In the genomic region with DNA sequence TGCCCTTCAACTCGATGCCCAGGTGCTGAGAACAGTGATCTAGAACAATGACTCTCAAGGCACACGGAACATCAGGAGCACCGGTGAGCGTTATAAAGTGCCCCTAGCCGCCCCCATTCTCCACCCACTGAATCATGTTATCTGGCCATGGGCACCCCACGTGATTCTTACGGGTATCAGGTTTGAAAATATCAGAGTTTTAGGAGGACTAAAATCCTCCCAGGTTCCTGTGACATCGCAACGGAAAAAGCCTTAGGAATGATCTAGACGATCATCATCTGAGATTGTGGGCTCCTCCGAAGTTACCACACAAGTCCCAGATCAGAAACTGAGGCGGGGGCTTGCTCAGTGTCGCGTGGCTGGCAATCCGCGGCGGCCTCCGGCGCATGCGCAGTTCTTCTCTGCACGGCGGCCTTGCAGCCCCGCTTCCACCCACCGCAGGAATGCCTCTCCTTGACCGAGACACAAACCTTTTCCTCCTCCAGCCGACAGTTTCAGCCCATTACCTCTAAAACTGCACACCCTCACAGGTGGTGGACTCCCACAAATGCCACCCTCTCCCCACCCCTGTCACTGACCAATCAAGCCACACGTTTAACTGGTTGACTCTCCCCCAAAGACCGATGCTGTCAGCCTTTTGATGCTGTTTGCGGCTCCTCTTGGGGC, we compare ENCODE assay signal across 8 cellular contexts. TPM values are rescaled to one million over a fixed set of nuclear protein-coding genes. Genes with fewer than 3 reads are reported as not detected.
DNase-seq lines count a peak whose midpoint lies in the region; ATAC-seq, FAIRE-seq and TF ChIP-seq lines count a peak whose summit lies in the region.

No MANE protein-coding gene starts in this region.

- H3K9me3 ChIP-seq in CD8-positive, alpha-beta T cell (ENCODE audit: low read length), result no peaks in the 10 kb centered on the region
- no peaks in the 10 kb centered on the region for H3K9me3 ChIP-seq in mucosa of stomach (ENCODE audit: control insufficient read depth, low read length)

- DNase-seq in CD8-positive, alpha-beta T cell, result peak; percentile 18 to 69 (median 44)
- peak; percentile 65 for DNase-seq in activated CD4-positive, CD25-positive, alpha-beta regulatory T cell treated with anti-CD3 and anti-CD28 coated beads, Interleukin-2, amount 50 U/mL, for 72 hours
- peak; percentile 66 for DNase-seq in choroid plexus epithelial cell (ENCODE audit: low read depth)
- DNase-seq in stimulated activated naive CD4-positive, alpha-beta T cell treated with Interleukin-2 at 50 U/mL for 16 hours (lab: John Stamatoyannopoulos, UW), result peak; percentile 26
- DNase-seq in urothelium cell line (ENCODE audit: low spot score), result no peak

- H3K36me3 Mint-ChIP-seq in CD8-positive, alpha-beta T cell, result no peaks in the 10 kb centered on the region

- no peaks in the 10 kb centered on the region for H3K9me3 Mint-ChIP-seq in CD8-positive, alpha-beta T cell

- H3K4me1 Mint-ChIP-seq in CD8-positive, alpha-beta T cell (ENCODE audit: low read depth), result peaks cover 14% of the 10 kb centered on the region

- H3K27me3 Mint-ChIP-seq in CD8-positive, alpha-beta T cell (ENCODE audit: low read depth), result peaks cover 7% of the 10 kb centered on the region

- H3K4me3 ChIP-seq in CD8-positive, alpha-beta T cell (ENCODE audit: low read depth, low read length), result peak overlapping the region; percentile 34
- H3K4me3 ChIP-seq in choroid plexus epithelial cell (ENCODE audit: low read depth, low read length) (peak overlapping the region; percentile 31), mucosa of stomach (ENCODE audit: low read length) (no peak overlapping the region)

- no peaks in the 10 kb centered on the region for H3K27me3 ChIP-seq in CD8-positive, alpha-beta T cell (ENCODE audit: insufficient read depth, low read length)
- H3K27me3 ChIP-seq in mucosa of stomach (ENCODE audit: control insufficient read depth, insufficient read depth, low read length), result no peaks in the 10 kb centered on the region

- CTCF ChIA-PET in CD8-positive, alpha-beta T cell (lab: Charles Lee), result no interaction called here

- H3K27ac ChIP-seq in CD8-positive, alpha-beta T cell (ENCODE audit: low read depth, low read length), result no peak overlapping the region

- no peak for FAIRE-seq in urothelium cell line (lab: Jason Lieb, UNC)

- H3K4me1 ChIP-seq in CD8-positive, alpha-beta T cell (ENCODE audit: insufficient read depth, low read length), result peaks cover 9% of the 10 kb centered on the region
- H3K4me1 ChIP-seq in mucosa of stomach (ENCODE audit: control insufficient read depth, insufficient read depth, low read length), result peaks cover 42% of the 10 kb centered on the region

- no peak for TF ChIP-seq CTCF in CD8-positive, alpha-beta T cell (IDR thresholded peaks at IDR 0.05)
- no peak for TF ChIP-seq CTCF in choroid plexus epithelial cell (conservative IDR thresholded peaks at IDR 0.05; ENCODE audit: low read depth, low read length)

- intact Hi-C loops in CD8-positive, alpha-beta T cell (cut with DNase I, micrococcal nuclease), result no loop called here

- H3K27ac Mint-ChIP-seq in CD8-positive, alpha-beta T cell, result peak overlapping the region; percentile 27

- peak overlapping the region; percentile 53 for H3K9ac ChIP-seq in mucosa of stomach (ENCODE audit: low read length)

- POLR2A ChIA-PET in CD8-positive, alpha-beta T cell (lab: Charles Lee), result interaction anchor here (0.6 kb wide), 1 partner anchor 7 kb away, joined by 3 read pairs; no protein-coding TSS in a partner anchor

- no peaks in the 10 kb centered on the region for H3K36me3 ChIP-seq in CD8-positive, alpha-beta T cell (ENCODE audit: insufficient read depth, low read length)
- no peaks in the 10 kb centered on the region for H3K36me3 ChIP-seq in mucosa of stomach (ENCODE audit: control insufficient read depth, insufficient read depth, low read length)

- ATAC-seq in CD8-positive, alpha-beta T cell, result peak; percentile 44
- no peak for ATAC-seq in GM19455 (IDR thresholded peaks at IDR 0.05; ENCODE audit: unreplicated experiment)
- no peak for ATAC-seq in HG03196 (IDR thresholded peaks at IDR 0.05; ENCODE audit: unreplicated experiment)

- peak overlapping the region; percentile 64 for H3K4me3 Mint-ChIP-seq in CD8-positive, alpha-beta T cell

RNA-seq across cellular contexts. Expression of a gene that starts 5.8 kb away (rescaled TPM):
- 10 to 100 TPM; 35.8 to 39.0 TPM for total RNA-seq in CD8-positive, alpha-beta T cell
